Comparison of ENCODE assay signal across 8 cellular contexts in genomic region chr6:151004415-151005024, GRCh38.
DNase-seq lines count a peak whose midpoint lies in the region; ATAC-seq and TF ChIP-seq lines count a peak whose summit lies in the region.

No MANE protein-coding gene starts in this region.

- H3K79me2 ChIP-seq in OCI-LY3 (ENCODE audit: low read length): no peaks in the 10 kb centered on the region

- peak overlapping the region; percentile 32 for H3K4me2 ChIP-seq in OCI-LY3 (ENCODE audit: low read length)

- H3K27me3 ChIP-seq in OCI-LY3 (ENCODE audit: low read depth, low read length): no peaks in the 10 kb centered on the region

- no peak overlapping the region for H3K27ac ChIP-seq in OCI-LY3 (ENCODE audit: low read length)

- H3K36me3 ChIP-seq in OCI-LY3 (replicated peaks; ENCODE audit: low read depth, low read length): no peaks in the 10 kb centered on the region

- peaks cover 6 to 10% of the 10 kb centered on the region in 2 donors for H3K36me3 Mint-ChIP-seq in activated naive CD4-positive, alpha-beta T cell treated with anti-CD3 and anti-CD28 coated beads, Interleukin-2, amount 50 U/mL, for 72 hours

- no peaks in the 10 kb centered on the region for H3K9me3 Mint-ChIP-seq in activated naive CD4-positive, alpha-beta T cell treated with anti-CD3 and anti-CD28 coated beads, Interleukin-2, amount 50 U/mL, for 72 hours

- peak; percentile 40 to 78 for ATAC-seq in activated naive CD4-positive, alpha-beta T cell treated with anti-CD3 and anti-CD28 coated beads, Interleukin-2, amount 50 U/mL, for 72 hours
- ATAC-seq in GM21526 (IDR thresholded peaks at IDR 0.05; ENCODE audit: low FRiP score, unreplicated experiment) (no peak), GM19035 (IDR thresholded peaks at IDR 0.05; ENCODE audit: unreplicated experiment) (no peak)

- DNase-seq in activated naive CD4-positive, alpha-beta T cell treated with anti-CD3 and anti-CD28 coated beads, Interleukin-2, amount 50 U/mL, for 72 hours (ENCODE audit: low spot score in 2 of 2): no peak
- no peak for DNase-seq in activated naive CD4-positive, alpha-beta T cell treated with anti-CD3 and anti-CD28 coated beads, Interleukin-2, amount 50 U/mL, for 16 hours
- DNase-seq in epidermal melanocyte (ENCODE audit: insufficient read length, low spot score) (peak; percentile 33), renal cortical epithelial cell (ENCODE audit: low read depth) (peak; percentile 87), SK-N-DZ (ENCODE audit: low spot score) (no peak)

- H3K4me3 ChIP-seq in OCI-LY3 (ENCODE audit: low read length): no peak overlapping the region

- no peaks in the 10 kb centered on the region for H4K20me1 ChIP-seq in OCI-LY3 (ENCODE audit: insufficient read depth, low read length)

- no peak for TF ChIP-seq CTCF in OCI-LY3 (IDR thresholded peaks at IDR 0.05; ENCODE audit: low read depth, low read length)

- peaks cover 39% of the 10 kb centered on the region for H3K4me1 ChIP-seq in OCI-LY3 (ENCODE audit: low read length)

- no peak overlapping the region for H2AFZ ChIP-seq in OCI-LY3 (ENCODE audit: low read depth, low read length)

- H3K9ac ChIP-seq in OCI-LY3 (ENCODE audit: low read length): no peak overlapping the region

- H3K9me3 ChIP-seq in OCI-LY3 (ENCODE audit: insufficient read depth, low read length): no peaks in the 10 kb centered on the region

- peak overlapping the region in 1 of 2 donors; percentile 51 for H3K27ac Mint-ChIP-seq in activated naive CD4-positive, alpha-beta T cell treated with anti-CD3 and anti-CD28 coated beads, Interleukin-2, amount 50 U/mL, for 72 hours

Comparison
In these comparisons a context has a peak if more than half of its experiments do, and no peak if none do; other contexts are left out.
1. ATAC-seq: peak in activated naive CD4-positive, alpha-beta T cell treated with anti-CD3 and anti-CD28 coated beads, Interleukin-2, amount 50 U/mL, for 72 hours (2 of 2); none in GM21526 (single experiment) and GM19035 (single experiment).
2. DNase-seq: peak in epidermal melanocyte (single experiment) and renal cortical epithelial cell (single experiment); none in activated naive CD4-positive, alpha-beta T cell treated with anti-CD3 and anti-CD28 coated beads, Interleukin-2, amount 50 U/mL, for 72 hours (0 of 2), activated naive CD4-positive, alpha-beta T cell treated with anti-CD3 and anti-CD28 coated beads, Interleukin-2, amount 50 U/mL, for 16 hours (single experiment) and SK-N-DZ (single experiment).